ENCODE assay signal across 25 cellular contexts in the genomic region with DNA sequence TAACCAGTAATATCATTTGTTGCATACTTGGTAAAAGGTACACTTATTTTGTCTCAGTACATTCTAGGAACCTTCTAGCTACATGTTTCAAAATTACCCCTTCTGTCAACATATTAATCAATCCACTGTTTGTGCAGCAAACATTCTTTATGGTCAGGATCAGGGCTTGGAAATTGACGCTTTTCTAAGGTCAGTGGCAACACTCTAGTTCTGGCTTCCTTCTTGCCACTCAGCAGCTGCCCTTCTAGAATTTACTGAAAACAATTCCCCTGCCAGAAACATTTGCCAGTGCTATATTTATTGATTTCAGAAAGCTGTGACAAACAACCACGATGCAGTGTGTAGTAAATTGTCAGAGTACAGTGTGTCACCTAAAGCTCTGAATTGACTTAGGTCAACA.
DNase-seq lines count a peak whose midpoint lies in the region; ATAC-seq and TF ChIP-seq lines count a peak whose summit lies in the region.
"Had no signal": no experiment of that assay in that cellular context is flagged by ENCODE, and none has a peak within 500 bp of the region (broad histone marks: within the 10 kb centered on the region; RNA-seq: fewer than 3 reads in every experiment).

No MANE protein-coding gene starts in this region.

- peak overlapping the region; percentile 35 for H3K4me2 ChIP-seq in hepatocyte

- H2AFZ ChIP-seq in hepatocyte: no peak overlapping the region

- H3K4me1 ChIP-seq in cardiac muscle cell (ENCODE audit: low read depth) (peaks cover 17% of the 10 kb centered on the region), right cardiac atrium (ENCODE audit: control insufficient read depth, insufficient read depth, low read length) (peaks cover 2% of the 10 kb centered on the region), hepatocyte (ENCODE audit: insufficient read depth) (peaks cover 9% of the 10 kb centered on the region), skeletal muscle tissue (ENCODE audit: control insufficient read depth in 3 of 3, insufficient read depth in 3 of 3, low read length in 3 of 3) (peaks cover 7 to 16% (median 10%) of the 10 kb centered on the region in 3 donors), endodermal cell (ENCODE audit: control insufficient read depth, insufficient read depth, low read length) (no peaks in the 10 kb centered on the region)
- H3K4me1 ChIP-seq: HAP-1, SJSA1 had no signal

- DNase-seq in DMS153 (lab: John Stamatoyannopoulos, UW) (peak; percentile 4), DMS153 treated with DMSO at 0.1 percent for 48 hours (lab: John Stamatoyannopoulos, UW; ENCODE audit: unreplicated experiment) (no peak), cardiac muscle cell (ENCODE audit: low read depth in 1 of 2, low spot score in 1 of 2) (no peak), right cardiac atrium (no peak), hepatocyte (ENCODE audit: low spot score) (no peak), endodermal cell (no peak)
- DNase-seq: CD4-positive, alpha-beta T cell; GOT3; HFFc6; Kasumi-1; NCI-H1105 treated with DMSO at 0.1 percent for 48 hours; NCI-H146; NCI-H1930; NCI-H2171 treated with DMSO at 0.1 percent for 48 hours; NCI-H345; NCI-H510A treated with DMSO at 0.1 percent for 48 hours; NK-92 treated with Interleukin-12 subunit alpha and Interleukin-12 subunit beta, amount 100 ng/mL, for 24 hours; PC-3 had no signal

- H3K27me3 ChIP-seq in cardiac muscle cell (no peaks in the 10 kb centered on the region), right cardiac atrium (ENCODE audit: control insufficient read depth, insufficient read depth) (no peaks in the 10 kb centered on the region), hepatocyte (no peaks in the 10 kb centered on the region), skeletal muscle tissue (ENCODE audit: control insufficient read depth in 3 of 3, insufficient read depth in 3 of 3, low read length in 3 of 3) (peaks cover 0 to 2% (median 0%) of the 10 kb centered on the region in 3 donors), endodermal cell (ENCODE audit: control insufficient read depth, insufficient read depth, low read length, poor library complexity, severe bottlenecking) (no peaks in the 10 kb centered on the region)
- H3K27me3 ChIP-seq: BLaER1 treated with 17β-estradiol and CSF1 and Interleukin-3, amounts not matched to agents 10 nM and 100 nM had no signal

- H3K9me3 Mint-ChIP-seq in endodermal cell: peaks cover under 1% of the 10 kb centered on the region
- H3K9me3 Mint-ChIP-seq: HFFc6 had no signal

- H3K9ac ChIP-seq in skeletal muscle tissue (ENCODE audit: low read depth in 1 of 3, low read length in 3 of 3) (peak overlapping the region in 1 of 3 donors; percentile 34), endodermal cell (ENCODE audit: extremely low read depth, low read length, poor library complexity, severe bottlenecking) (no peak overlapping the region)
- H3K9ac ChIP-seq: BLaER1 treated with 17β-estradiol and CSF1 and Interleukin-3, amounts not matched to agents 10 nM and 100 nM had no signal

- intact Hi-C loops in right cardiac atrium (cut with DNase I): no loop called here

- H3K36me3 ChIP-seq in cardiac muscle cell (no peaks in the 10 kb centered on the region), hepatocyte (replicated peaks; ENCODE audit: insufficient read depth, low read depth) (no peaks in the 10 kb centered on the region), skeletal muscle tissue (ENCODE audit: control insufficient read depth in 3 of 3, insufficient read depth in 3 of 3, low read length in 3 of 3) (no peaks in the 10 kb centered on the region), endodermal cell (ENCODE audit: control insufficient read depth, insufficient read depth, low read length) (no peaks in the 10 kb centered on the region)
- H3K36me3 ChIP-seq: BLaER1 treated with 17β-estradiol and CSF1 and Interleukin-3, amounts not matched to agents 10 nM and 100 nM; HAP-1; SJSA1 had no signal

- H3K9me3 ChIP-seq in cardiac muscle cell (ENCODE audit: low read depth) (no peaks in the 10 kb centered on the region), right cardiac atrium (ENCODE audit: control insufficient read depth, low read length) (no peaks in the 10 kb centered on the region), hepatocyte (ENCODE audit: low read depth) (no peaks in the 10 kb centered on the region), skeletal muscle tissue (ENCODE audit: control insufficient read depth in 3 of 3, low read length in 3 of 3) (no peaks in the 10 kb centered on the region), endodermal cell (ENCODE audit: control insufficient read depth, low read length) (no peaks in the 10 kb centered on the region)
- H3K9me3 ChIP-seq: HAP-1, SJSA1 had no signal

- H3K27me3 Mint-ChIP-seq in endodermal cell (ENCODE audit: insufficient read depth): no peaks in the 10 kb centered on the region

- peaks cover 17% of the 10 kb centered on the region for H3K4me1 Mint-ChIP-seq in endodermal cell

- H3K4me3 Mint-ChIP-seq in endodermal cell: no peak overlapping the region
- H3K4me3 Mint-ChIP-seq: CD4-positive, alpha-beta T cell had no signal

- H3K79me2 ChIP-seq in hepatocyte: no peaks in the 10 kb centered on the region

- no peak for TF ChIP-seq CTCF in cardiac muscle cell (IDR thresholded peaks at IDR 0.05; ENCODE audit: low read depth, low read length)
- no peak for TF ChIP-seq CTCF in hepatocyte (IDR thresholded peaks at IDR 0.05; ENCODE audit: poor library complexity)
- TF ChIP-seq CTCF in endodermal cell (conservative IDR thresholded peaks at IDR 0.05): no peak

- ATAC-seq in right cardiac atrium (no peak), GM21367 (IDR thresholded peaks at IDR 0.05; ENCODE audit: unreplicated experiment) (no peak)
- ATAC-seq: K562, PC-3 had no signal

- H3K4me3 ChIP-seq in cardiac muscle cell (no peak overlapping the region), right cardiac atrium (ENCODE audit: low read length) (no peak overlapping the region), hepatocyte (no peak overlapping the region), skeletal muscle tissue (ENCODE audit: low read length in 3 of 3) (peak overlapping the region in 2 of 3 donors; percentile 6 to 15), endodermal cell (ENCODE audit: low read length) (no peak overlapping the region)
- H3K4me3 ChIP-seq: BLaER1 treated with 17β-estradiol and CSF1 and Interleukin-3, amounts not matched to agents 10 nM and 100 nM; HAP-1; K562; SJSA1 had no signal

- no peaks in the 10 kb centered on the region for H4K20me1 ChIP-seq in hepatocyte (ENCODE audit: insufficient read depth, poor library complexity, severe bottlenecking)
- H4K20me1 ChIP-seq: BLaER1 treated with 17β-estradiol and CSF1 and Interleukin-3, amounts not matched to agents 10 nM and 100 nM had no signal

- H3K9me2 ChIP-seq in hepatocyte (replicated peaks; ENCODE audit: insufficient read depth): no peaks in the 10 kb centered on the region

- 40% methylated on average over 2 of the region's 2 CpGs for WGBS in right cardiac atrium
- 44% methylated on average over 2 of the region's 2 CpGs for WGBS in hepatocyte (ENCODE audit: low lambda C conversion rate, missing lambda C conversion rate)
- WGBS in endodermal cell (ENCODE audit: insufficient coverage in 1 of 2, insufficient read length in 1 of 2), 2 experiments: 83 to 96% methylated on average over 1 to 2 of the region's 2 CpGs

- no peaks in the 10 kb centered on the region for H3K36me3 Mint-ChIP-seq in endodermal cell (ENCODE audit: low read depth)

- H3K27ac ChIP-seq in cardiac muscle cell: peak overlapping the region; percentile 51
- H3K27ac ChIP-seq in right cardiac atrium (ENCODE audit: low read length): no peak overlapping the region
- no peak overlapping the region for H3K27ac ChIP-seq in hepatocyte
- peak overlapping the region; percentile 41 for H3K27ac ChIP-seq in skeletal muscle tissue (ENCODE audit: low read depth, low read length)
- H3K27ac ChIP-seq in endodermal cell (ENCODE audit: low read depth, low read length): no peak overlapping the region
- H3K27ac ChIP-seq: 22Rv1; BLaER1 treated with 17β-estradiol and CSF1 and Interleukin-3, amounts not matched to agents 10 nM and 100 nM; SJSA1 had no signal

- no peak overlapping the region for H3K27ac Mint-ChIP-seq in endodermal cell
- H3K27ac Mint-ChIP-seq: CD4-positive, alpha-beta T cell; HFFc6 had no signal

Comparison
In these comparisons a context has a peak if more than half of its experiments do, and no peak if none do; other contexts are left out.
1. H3K27ac ChIP-seq: peak in cardiac muscle cell (single experiment) and skeletal muscle tissue (single experiment); none in right cardiac atrium (single experiment), hepatocyte (single experiment) and endodermal cell (single experiment).
2. H3K4me3 ChIP-seq: peak in skeletal muscle tissue (2 of 3); none in cardiac muscle cell (single experiment), right cardiac atrium (single experiment), hepatocyte (single experiment) and endodermal cell (single experiment).